ENCODE assay signal across 1 cellular context in the genomic region with DNA sequence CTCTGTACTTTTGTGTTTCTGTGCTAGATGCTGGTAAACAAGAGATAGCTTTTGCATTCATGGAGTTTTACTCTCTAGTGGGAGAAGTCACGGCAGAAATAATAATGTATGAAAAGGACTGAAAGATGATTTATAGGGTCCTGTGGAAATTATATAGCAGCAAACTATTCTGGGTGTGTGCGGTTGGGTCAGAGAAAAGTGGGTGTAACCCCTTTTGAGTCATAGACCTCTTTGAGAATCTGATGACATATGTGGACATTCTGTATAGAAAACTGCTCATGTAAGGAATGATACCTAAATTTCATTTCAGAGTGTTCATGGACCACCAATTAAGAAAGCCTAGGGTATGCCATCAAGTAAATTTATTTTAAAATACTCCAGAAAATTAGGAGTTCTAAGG.
TF ChIP-seq lines count a peak whose summit lies in the region.

No MANE protein-coding gene starts in this region.

TF ChIP-seq in GM23338, 12 proteins besides CTCF, POLR2A, EP300 and RAD21:
- TF ChIP-seq ZNF331 (CRISPR knock-in tag; IDR thresholded peaks at IDR 0.05; ENCODE audit: low read depth) (no peak), JUNB (IDR thresholded peaks at IDR 0.05; ENCODE audit: unreplicated experiment) (no peak), STAT1 (IDR thresholded peaks at IDR 0.05; ENCODE audit: unreplicated experiment) (no peak), POLR2AphosphoS5 (IDR thresholded peaks at IDR 0.05; ENCODE audit: low read depth) (no peak), NANOG (IDR thresholded peaks at IDR 0.05; ENCODE audit: borderline replicate concordance) (no peak), CREB1 (CRISPR knock-in tag; IDR thresholded peaks at IDR 0.05; ENCODE audit: low read depth) (no peak), ZNF114 (CRISPR knock-in tag; IDR thresholded peaks at IDR 0.05) (no peak), EZH2phosphoT487 (IDR thresholded peaks at IDR 0.05; ENCODE audit: unreplicated experiment) (no peak), EZH2 (IDR thresholded peaks at IDR 0.05; ENCODE audit: low read depth, unreplicated experiment) (no peak)
- TF ChIP-seq, protein P1, sequence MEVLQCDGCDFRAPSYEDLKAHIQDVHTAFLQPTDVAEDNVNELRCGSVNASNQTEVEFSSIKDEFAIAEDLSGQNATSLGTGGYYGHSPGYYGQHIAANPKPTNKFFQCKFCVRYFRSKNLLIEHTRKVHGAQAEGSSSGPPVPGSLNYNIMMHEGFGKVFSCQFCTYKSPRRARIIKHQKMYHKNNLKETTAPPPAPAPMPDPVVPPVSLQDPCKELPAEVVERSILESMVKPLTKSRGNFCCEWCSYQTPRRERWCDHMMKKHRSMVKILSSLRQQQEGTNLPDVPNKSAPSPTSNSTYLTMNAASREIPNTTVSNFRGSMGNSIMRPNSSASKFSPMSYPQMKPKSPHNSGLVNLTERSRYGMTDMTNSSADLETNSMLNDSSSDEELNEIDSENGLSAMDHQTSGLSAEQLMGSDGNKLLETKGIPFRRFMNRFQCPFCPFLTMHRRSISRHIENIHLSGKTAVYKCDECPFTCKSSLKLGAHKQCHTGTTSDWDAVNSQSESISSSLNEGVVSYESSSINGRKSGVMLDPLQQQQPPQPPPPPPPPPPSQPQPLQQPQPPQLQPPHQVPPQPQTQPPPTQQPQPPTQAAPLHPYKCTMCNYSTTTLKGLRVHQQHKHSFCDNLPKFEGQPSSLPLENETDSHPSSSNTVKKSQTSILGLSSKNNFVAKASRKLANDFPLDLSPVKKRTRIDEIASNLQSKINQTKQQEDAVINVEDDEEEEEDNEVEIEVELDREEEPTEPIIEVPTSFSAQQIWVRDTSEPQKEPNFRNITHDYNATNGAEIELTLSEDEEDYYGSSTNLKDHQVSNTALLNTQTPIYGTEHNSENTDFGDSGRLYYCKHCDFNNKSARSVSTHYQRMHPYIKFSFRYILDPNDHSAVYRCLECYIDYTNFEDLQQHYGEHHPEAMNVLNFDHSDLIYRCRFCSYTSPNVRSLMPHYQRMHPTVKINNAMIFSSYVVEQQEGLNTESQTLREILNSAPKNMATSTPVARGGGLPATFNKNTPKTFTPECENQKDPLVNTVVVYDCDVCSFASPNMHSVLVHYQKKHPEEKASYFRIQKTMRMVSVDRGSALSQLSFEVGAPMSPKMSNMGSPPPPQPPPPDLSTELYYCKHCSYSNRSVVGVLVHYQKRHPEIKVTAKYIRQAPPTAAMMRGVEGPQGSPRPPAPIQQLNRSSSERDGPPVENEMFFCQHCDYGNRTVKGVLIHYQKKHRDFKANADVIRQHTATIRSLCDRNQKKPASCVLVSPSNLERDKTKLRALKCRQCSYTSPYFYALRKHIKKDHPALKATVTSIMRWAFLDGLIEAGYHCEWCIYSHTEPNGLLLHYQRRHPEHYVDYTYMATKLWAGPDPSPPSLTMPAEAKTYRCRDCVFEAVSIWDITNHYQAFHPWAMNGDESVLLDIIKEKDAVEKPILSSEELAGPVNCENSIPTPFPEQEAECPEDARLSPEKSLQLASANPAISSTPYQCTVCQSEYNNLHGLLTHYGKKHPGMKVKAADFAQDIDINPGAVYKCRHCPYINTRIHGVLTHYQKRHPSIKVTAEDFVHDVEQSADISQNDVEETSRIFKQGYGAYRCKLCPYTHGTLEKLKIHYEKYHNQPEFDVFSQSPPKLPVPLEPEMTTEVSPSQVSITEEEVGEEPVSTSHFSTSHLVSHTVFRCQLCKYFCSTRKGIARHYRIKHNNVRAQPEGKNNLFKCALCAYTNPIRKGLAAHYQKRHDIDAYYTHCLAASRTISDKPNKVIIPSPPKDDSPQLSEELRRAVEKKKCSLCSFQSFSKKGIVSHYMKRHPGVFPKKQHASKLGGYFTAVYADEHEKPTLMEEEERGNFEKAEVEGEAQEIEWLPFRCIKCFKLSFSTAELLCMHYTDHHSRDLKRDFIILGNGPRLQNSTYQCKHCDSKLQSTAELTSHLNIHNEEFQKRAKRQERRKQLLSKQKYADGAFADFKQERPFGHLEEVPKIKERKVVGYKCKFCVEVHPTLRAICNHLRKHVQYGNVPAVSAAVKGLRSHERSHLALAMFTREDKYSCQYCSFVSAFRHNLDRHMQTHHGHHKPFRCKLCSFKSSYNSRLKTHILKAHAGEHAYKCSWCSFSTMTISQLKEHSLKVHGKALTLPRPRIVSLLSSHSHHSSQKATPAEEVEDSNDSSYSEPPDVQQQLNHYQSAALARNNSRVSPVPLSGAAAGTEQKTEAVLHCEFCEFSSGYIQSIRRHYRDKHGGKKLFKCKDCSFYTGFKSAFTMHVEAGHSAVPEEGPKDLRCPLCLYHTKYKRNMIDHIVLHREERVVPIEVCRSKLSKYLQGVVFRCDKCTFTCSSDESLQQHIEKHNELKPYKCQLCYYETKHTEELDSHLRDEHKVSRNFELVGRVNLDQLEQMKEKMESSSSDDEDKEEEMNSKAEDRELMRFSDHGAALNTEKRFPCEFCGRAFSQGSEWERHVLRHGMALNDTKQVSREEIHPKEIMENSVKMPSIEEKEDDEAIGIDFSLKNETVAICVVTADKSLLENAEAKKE (CRISPR knock-in tag; IDR thresholded peaks at IDR 0.05): no peak
- TF ChIP-seq, protein P2, sequence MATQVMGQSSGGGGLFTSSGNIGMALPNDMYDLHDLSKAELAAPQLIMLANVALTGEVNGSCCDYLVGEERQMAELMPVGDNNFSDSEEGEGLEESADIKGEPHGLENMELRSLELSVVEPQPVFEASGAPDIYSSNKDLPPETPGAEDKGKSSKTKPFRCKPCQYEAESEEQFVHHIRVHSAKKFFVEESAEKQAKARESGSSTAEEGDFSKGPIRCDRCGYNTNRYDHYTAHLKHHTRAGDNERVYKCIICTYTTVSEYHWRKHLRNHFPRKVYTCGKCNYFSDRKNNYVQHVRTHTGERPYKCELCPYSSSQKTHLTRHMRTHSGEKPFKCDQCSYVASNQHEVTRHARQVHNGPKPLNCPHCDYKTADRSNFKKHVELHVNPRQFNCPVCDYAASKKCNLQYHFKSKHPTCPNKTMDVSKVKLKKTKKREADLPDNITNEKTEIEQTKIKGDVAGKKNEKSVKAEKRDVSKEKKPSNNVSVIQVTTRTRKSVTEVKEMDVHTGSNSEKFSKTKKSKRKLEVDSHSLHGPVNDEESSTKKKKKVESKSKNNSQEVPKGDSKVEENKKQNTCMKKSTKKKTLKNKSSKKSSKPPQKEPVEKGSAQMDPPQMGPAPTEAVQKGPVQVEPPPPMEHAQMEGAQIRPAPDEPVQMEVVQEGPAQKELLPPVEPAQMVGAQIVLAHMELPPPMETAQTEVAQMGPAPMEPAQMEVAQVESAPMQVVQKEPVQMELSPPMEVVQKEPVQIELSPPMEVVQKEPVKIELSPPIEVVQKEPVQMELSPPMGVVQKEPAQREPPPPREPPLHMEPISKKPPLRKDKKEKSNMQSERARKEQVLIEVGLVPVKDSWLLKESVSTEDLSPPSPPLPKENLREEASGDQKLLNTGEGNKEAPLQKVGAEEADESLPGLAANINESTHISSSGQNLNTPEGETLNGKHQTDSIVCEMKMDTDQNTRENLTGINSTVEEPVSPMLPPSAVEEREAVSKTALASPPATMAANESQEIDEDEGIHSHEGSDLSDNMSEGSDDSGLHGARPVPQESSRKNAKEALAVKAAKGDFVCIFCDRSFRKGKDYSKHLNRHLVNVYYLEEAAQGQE (IDR thresholded peaks at IDR 0.05; ENCODE audit: unreplicated experiment): no peak
- TF ChIP-seq, protein P3, sequence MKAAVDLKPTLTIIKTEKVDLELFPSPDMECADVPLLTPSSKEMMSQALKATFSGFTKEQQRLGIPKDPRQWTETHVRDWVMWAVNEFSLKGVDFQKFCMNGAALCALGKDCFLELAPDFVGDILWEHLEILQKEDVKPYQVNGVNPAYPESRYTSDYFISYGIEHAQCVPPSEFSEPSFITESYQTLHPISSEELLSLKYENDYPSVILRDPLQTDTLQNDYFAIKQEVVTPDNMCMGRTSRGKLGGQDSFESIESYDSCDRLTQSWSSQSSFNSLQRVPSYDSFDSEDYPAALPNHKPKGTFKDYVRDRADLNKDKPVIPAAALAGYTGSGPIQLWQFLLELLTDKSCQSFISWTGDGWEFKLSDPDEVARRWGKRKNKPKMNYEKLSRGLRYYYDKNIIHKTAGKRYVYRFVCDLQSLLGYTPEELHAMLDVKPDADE (IDR thresholded peaks at IDR 0.05): no peak
